ENCODE assay signal across 8 cellular contexts in the genomic region with DNA sequence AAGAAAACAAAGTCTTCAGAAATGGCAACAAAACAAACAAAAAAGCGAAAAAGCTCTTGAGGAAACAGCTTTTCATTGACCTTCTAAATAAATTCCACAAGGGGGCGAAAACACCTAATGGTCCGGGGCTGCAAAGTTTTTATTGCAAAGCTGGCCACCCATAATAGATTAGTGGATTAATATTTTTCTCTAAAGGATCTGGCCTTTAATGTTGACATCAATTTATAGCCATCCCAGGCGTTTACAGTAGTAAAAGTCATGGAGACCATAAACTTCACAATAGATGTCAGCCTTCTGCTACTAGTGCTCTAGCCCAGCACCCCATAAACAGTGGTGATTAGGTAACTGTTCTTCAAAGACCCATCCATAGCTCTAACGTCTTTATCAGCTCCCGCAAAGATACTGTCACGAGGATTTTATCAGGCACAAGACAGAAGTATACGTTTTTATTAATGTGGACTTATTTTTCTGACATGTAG. TPM values are rescaled to one million over a fixed set of nuclear protein-coding genes. Genes with fewer than 3 reads are reported as not detected.
DNase-seq lines count a peak whose midpoint lies in the region; ATAC-seq, FAIRE-seq and TF ChIP-seq lines count a peak whose summit lies in the region.

No MANE protein-coding gene starts in this region.

- peak overlapping the region; percentile 95 for H3K27ac ChIP-seq in Panc1 (ENCODE audit: low read length)

- H3K9me3 Mint-ChIP-seq in chondrocyte (ENCODE audit: low read depth): no peaks in the 10 kb centered on the region

- peaks cover 41% of the 10 kb centered on the region for H3K4me1 ChIP-seq in Panc1 (ENCODE audit: control insufficient read depth, insufficient read depth, low read length)

- H3K4me3 Mint-ChIP-seq in chondrocyte (ENCODE audit: unreplicated experiment): peak overlapping the region; percentile 98

- H3K27ac Mint-ChIP-seq in chondrocyte (ENCODE audit: unreplicated experiment): peak overlapping the region; percentile 80

- H3K36me3 Mint-ChIP-seq in chondrocyte (ENCODE audit: low read depth): peaks cover 29% of the 10 kb centered on the region

- ATAC-seq in Panc1 (peak; percentile 22), GM19351 (IDR thresholded peaks at IDR 0.05; ENCODE audit: unreplicated experiment) (no peak)

- BruUV-seq in Panc1 (replicated peaks; lab: Mats Ljungman, UMichigan): no TSS peak

- TF ChIP-seq CTCF in D721Med (IDR thresholded peaks at IDR 0.05; ENCODE audit: insufficient read depth, missing control alignments) (peak; percentile 55), Panc1 (IDR thresholded peaks at IDR 0.05) (peak; percentile 75), chondrocyte (IDR thresholded peaks at IDR 0.05) (peak; percentile 91)

- H3K4me1 Mint-ChIP-seq in chondrocyte (ENCODE audit: low read depth): peaks cover 50% of the 10 kb centered on the region

- in situ Hi-C loops in Panc1 (cut with HindIII; ENCODE audit: low pct_unique_long_range_greater_than_20kb, low sequenced_read_pairs): no loop called here

- POLR2A ChIA-PET in Panc1 (lab: Charles Lee): interaction anchor here (0.5 to 0.6 kb wide), 3 partner anchors 76 to 613 kb away, joined by 4 to 10 read pairs (median 4); no protein-coding TSS in a partner anchor

- H3K27me3 ChIP-seq in Panc1 (ENCODE audit: control insufficient read depth, insufficient read depth, low read length): no peaks in the 10 kb centered on the region

- H3K9me3 ChIP-seq in Panc1 (ENCODE audit: control insufficient read depth, insufficient read depth, low read depth, low read length): no peaks in the 10 kb centered on the region

- H3K27me3 Mint-ChIP-seq in chondrocyte (ENCODE audit: low read depth): no peaks in the 10 kb centered on the region

- H3K36me3 ChIP-seq in Panc1 (ENCODE audit: control insufficient read depth, insufficient read depth, low read length): peaks cover 14% of the 10 kb centered on the region

- CTCF ChIA-PET in Panc1 (lab: Charles Lee): interaction anchor here (0.7 to 1.0 kb wide), 2 partner anchors 109 to 486 kb away, joined by 3 read pairs; no protein-coding TSS in a partner anchor

- DNase-seq in D721Med (ENCODE audit: insufficient read length, low spot score) (no peak), HT-29 (ENCODE audit: low spot score) (peak; percentile 62), Panc1 (ENCODE audit: low read depth, low spot score) (no peak), chondrocyte (ENCODE audit: low spot score) (no peak), medulla oblongata (ENCODE audit: extremely low spot score) (peak; percentile 61), ureter (ENCODE audit: low spot score) (no peak)
- DNase-seq in activated CD4-positive, alpha-beta T cell treated with anti-CD3 and anti-CD28 coated beads, Interleukin-2, amount 50 U/mL, for 1 hour: no peak

- H3K4me3 ChIP-seq in Panc1 (ENCODE audit: low read depth in 2 of 2, low read length in 2 of 2): no peak overlapping the region

- intact Hi-C loops in Panc1 (cut with micrococcal nuclease; ENCODE audit: unreplicated experiment): loop anchor here (2.0 to 10.0 kb wide), 6 partner anchors 165 to 615 kb away; no protein-coding TSS in a partner anchor

- FAIRE-seq in D721Med (lab: Jason Lieb, UNC): no peak

RNA-seq across cellular contexts. Expression of a gene that starts 4.8 kb away (rescaled TPM):
- total RNA-seq in HT-29 (2014; rRNA removed; shearing (Covaris generic)): 31.3 and 44.4 TPM in 2 replicates
- total RNA-seq in Panc1 (2021; ENCODE audit: unreplicated experiment) (210 TPM), chondrocyte (144 to 233 TPM (median 228 TPM) in 3 replicates), ureter (67.0 TPM)
- polyA plus RNA-seq in Panc1 (2012; ENCODE audit: insufficient read length): 385 TPM

Comparison
In these comparisons a context has a peak if more than half of its experiments do, and no peak if none do; other contexts are left out.
1. DNase-seq: peak in HT-29 (single experiment) and medulla oblongata (single experiment); none in D721Med (single experiment), Panc1 (single experiment), chondrocyte (single experiment), ureter (single experiment) and activated CD4-positive, alpha-beta T cell treated with anti-CD3 and anti-CD28 coated beads, Interleukin-2, amount 50 U/mL, for 1 hour (single experiment).
2. Peak in every context shown above with its lines, with median percentiles within 50 percentile points of each other: CTCF ChIP-seq.